ENCODE assay signal across 18 cellular contexts in genomic region chr3:11050666-11051323, GRCh38. TPM values are rescaled to one million over a fixed set of nuclear protein-coding genes. Genes with fewer than 3 reads are reported as not detected.
"Had no signal": no experiment of that assay in that cellular context is flagged by ENCODE, and none has a peak within 500 bp of the region (broad histone marks: within the 10 kb centered on the region; RNA-seq: fewer than 3 reads in every experiment).

No MANE protein-coding gene starts in this region.

- H3K4me1 ChIP-seq: esophagus muscularis mucosa, pancreas had no signal

- ATAC-seq: activated CD8-positive, alpha-beta T cell treated with anti-CD3 and anti-CD28 coated beads for 36 hours; left cardiac atrium; naive thymus-derived CD8-positive, alpha-beta T cell; pancreas; sciatic nerve had no signal

- H3K36me3 ChIP-seq: cardiac muscle cell, esophagus muscularis mucosa, neutrophil, pancreas had no signal

- H3K27ac ChIP-seq: cardiac muscle cell, esophagus muscularis mucosa, neutrophil, pancreas had no signal

- FAIRE-seq: endothelial cell of umbilical vein, pancreas had no signal

- DNase-seq: activated CD4-positive, alpha-beta T cell treated with anti-CD3 and anti-CD28 coated beads, Interleukin-2, amount 10 ng/mL, durations not matched to agents 24 days and 14 days; activated CD8-positive, alpha-beta T cell treated with anti-CD3 and anti-CD28 coated beads for 36 hours; activated naive CD4-positive, alpha-beta T cell treated with Interleukin-2 at 50 U/mL for 16 hours; activated naive CD8-positive, alpha-beta T cell treated with anti-CD3 and anti-CD28 coated beads, Interleukin-2, amount 10 ng/mL, durations not matched to agents 7 days and 5 days; activated T-cell treated with anti-CD3 and anti-CD28 coated beads, Interleukin-2, amount 50 U/mL, for 24 hours; amygdala; effector CD8-positive, alpha-beta T cell; left cardiac atrium; mesendoderm; naive thymus-derived CD8-positive, alpha-beta T cell; pancreas; stimulated activated naive CD4-positive, alpha-beta T cell had no signal

- H3K9me3 ChIP-seq: esophagus muscularis mucosa, neutrophil, pancreas had no signal

- H3K4me3 ChIP-seq: cardiac muscle cell, esophagus muscularis mucosa, pancreas had no signal

RNA-seq across cellular contexts. Expression of gene SLC6A1, which starts 58.2 kb away (rescaled TPM):
- total RNA-seq: activated CD4-positive, alpha-beta T cell treated with anti-CD3 and anti-CD28 coated beads, Interleukin-2, amount 10 ng/mL, durations not matched to agents 24 days and 14 days; activated CD8-positive, alpha-beta T cell treated with anti-CD3 and anti-CD28 coated beads for 36 hours; activated naive CD8-positive, alpha-beta T cell treated with anti-CD3 and anti-CD28 coated beads, Interleukin-2, amount 10 ng/mL, durations not matched to agents 7 days and 5 days; activated T-helper 2 cell treated with anti-CD3 and anti-CD28 coated beads, Interferon-gamma antibody, Interleukin-2, Interleukin-4, amounts not matched to agents 10 μg/mL and 5 μg/mL and 100 μg/mL, durations not matched to agents 14 hours and 24 hours and 36 hours; cardiac muscle cell; endothelial cell of umbilical vein; naive thymus-derived CD8-positive, alpha-beta T cell had no signal
- polyA plus RNA-seq: cardiac muscle cell; endothelial cell of umbilical vein; naive thymus-derived CD8-positive, alpha-beta T cell had no signal
